Comparison of ENCODE assay signal across 12 cellular contexts in the genomic region with DNA sequence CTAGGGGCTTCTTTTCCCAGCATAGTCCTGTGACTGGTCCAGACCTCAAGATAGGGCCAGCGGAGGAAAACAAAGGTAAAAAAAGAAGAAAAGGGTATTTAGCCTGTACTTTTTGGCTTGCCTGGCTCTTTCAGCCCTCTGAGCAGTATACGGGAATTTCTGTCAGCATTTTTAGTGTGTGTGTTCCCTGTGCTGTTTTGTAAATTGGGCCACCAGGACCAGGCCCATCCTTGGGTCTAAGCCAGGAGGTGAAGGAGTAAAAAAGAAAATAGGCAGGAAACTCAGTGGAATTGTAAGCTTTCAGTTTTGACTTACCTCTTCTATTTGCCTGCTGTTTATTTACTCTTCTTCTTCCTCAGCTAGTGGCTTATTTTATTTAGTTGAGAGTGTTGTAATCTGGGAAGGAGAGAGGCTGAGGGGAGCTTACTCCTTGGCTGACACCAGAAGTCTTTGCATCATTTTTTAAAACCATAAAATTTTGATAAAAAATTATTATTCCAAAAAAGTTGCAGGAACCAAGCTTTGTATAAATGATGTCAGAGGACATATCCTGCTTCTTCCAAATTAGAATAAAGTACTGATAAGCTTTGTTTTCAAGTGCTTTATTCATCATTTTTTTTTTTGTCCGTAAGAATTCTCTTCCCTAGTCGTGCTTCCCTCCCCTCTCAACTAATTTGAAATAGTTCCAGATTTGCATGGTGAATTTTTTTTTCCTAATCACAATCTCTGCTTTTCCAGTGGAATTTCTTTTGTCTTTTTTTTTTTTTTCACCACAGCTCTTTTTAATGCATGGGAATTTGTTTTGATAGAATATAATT.
DNase-seq lines count a peak whose midpoint lies in the region; ATAC-seq and TF ChIP-seq lines count a peak whose summit lies in the region.
"Had no signal": no experiment of that assay in that cellular context is flagged by ENCODE, and none has a peak within 500 bp of the region (broad histone marks: within the 10 kb centered on the region; RNA-seq: fewer than 3 reads in every experiment).

No MANE protein-coding gene starts in this region.

- H3K36me3 ChIP-seq in HEK293 (ENCODE audit: control insufficient read depth in 2 of 2, insufficient read depth in 1 of 2, low read length in 2 of 2) (no peaks in the 10 kb centered on the region), liver (ENCODE audit: control insufficient read depth in 4 of 4, insufficient read depth in 3 of 4, low read depth in 1 of 4, low read length in 3 of 4) (no peaks in the 10 kb centered on the region), spleen (no peaks in the 10 kb centered on the region)

- H3K27me3 ChIP-seq in liver (ENCODE audit: control insufficient read depth in 4 of 4, insufficient read depth in 4 of 4, low read length in 3 of 4) (no peaks in the 10 kb centered on the region), spleen (replicated peaks in 1 of 7) (no peaks in the 10 kb centered on the region)

- H3K27me3 Mint-ChIP-seq in effector memory CD8-positive, alpha-beta T cell, result no peaks in the 10 kb centered on the region

- no peak overlapping the region for H3K27ac Mint-ChIP-seq in effector memory CD8-positive, alpha-beta T cell
- H3K27ac Mint-ChIP-seq: T-helper 1 cell treated with Interleukin-12 subunit alpha and Interleukin-12 subunit beta and Interleukin-4 antibody, amounts not matched to agents 30 μg/mL and 1 μg/mL, for 36 hours had no signal

- DNase-seq in coronary artery (ENCODE audit: low spot score) (no peak), spleen (no peak), T-helper 9 cell (no peak)
- DNase-seq in stimulated activated naive CD8-positive, alpha-beta T cell treated with anti-CD3 and anti-CD28 coated beads, Interleukin-15, Interleukin-2, amounts not matched to agents 100 U/mL and 50 U/mL, for 24 hours, result no peak
- DNase-seq in activated CD4-positive, alpha-beta T cell treated with anti-CD3 and anti-CD28 coated beads for 4 hours, result no peak
- DNase-seq in effector memory CD8-positive, alpha-beta T cell, result no peak
- DNase-seq: erythroblast, NCI-H345, occipital lobe had no signal

- H3K9me3 Mint-ChIP-seq in effector memory CD8-positive, alpha-beta T cell, result no peaks in the 10 kb centered on the region
- H3K9me3 Mint-ChIP-seq: T-helper 1 cell treated with Interleukin-12 subunit alpha and Interleukin-12 subunit beta and Interleukin-4 antibody, amounts not matched to agents 30 μg/mL and 1 μg/mL, for 36 hours had no signal

- CTCF ChIA-PET in HEK293 (lab: Yijun Ruan, JAX), result interaction anchor here (0.5 to 1.1 kb wide), 5 partner anchors 10 to 73 kb away, joined by 3 to 4 read pairs (median 4); no protein-coding TSS in a partner anchor

- POLR2A ChIA-PET in HEK293 (lab: Yijun Ruan, JAX), result interaction anchor here (0.6 to 0.9 kb wide), 3 partner anchors 63 to 163 kb away, joined by 3 read pairs; no protein-coding TSS in a partner anchor

- TF ChIP-seq POLR2A in spleen (IDR thresholded peaks at IDR 0.05), result no peak

- peak overlapping the region in 1 of 2 donors; percentile 73 for H3K9ac ChIP-seq in liver (ENCODE audit: low read depth in 1 of 2, low read length in 2 of 2)

- peak overlapping the region; percentile 27; the same call in 1 of the 2 replicates for H3K27ac ChIP-seq in HEK293 (ENCODE audit: extremely low read depth, low read depth, low read length)
- peak overlapping the region; percentile 13 to 24 for H3K27ac ChIP-seq in coronary artery
- peak overlapping the region; percentile 79 to 94 for H3K27ac ChIP-seq in liver (ENCODE audit: low read depth in 1 of 2, low read length in 2 of 2)
- peak overlapping the region; percentile 50 to 83 (median 72) for H3K27ac ChIP-seq in spleen

- no peak overlapping the region for H3K4me3 Mint-ChIP-seq in effector memory CD8-positive, alpha-beta T cell
- H3K4me3 Mint-ChIP-seq: T-helper 1 cell treated with Interleukin-12 subunit alpha and Interleukin-12 subunit beta and Interleukin-4 antibody, amounts not matched to agents 30 μg/mL and 1 μg/mL, for 36 hours had no signal

- H3K4me1 ChIP-seq in HEK293 (ENCODE audit: control insufficient read depth, insufficient read depth, low read length) (peaks cover 15% of the 10 kb centered on the region), liver (ENCODE audit: control insufficient read depth in 4 of 4, insufficient read depth in 4 of 4, low read length in 3 of 4) (peaks cover 24 to 74% (median 69%) of the 10 kb centered on the region in 4 donors), spleen (peaks cover 40 to 96% (median 80%) of the 10 kb centered on the region in 6 donors)

- no peak for ATAC-seq in stimulated activated naive CD8-positive, alpha-beta T cell treated with anti-CD3 and anti-CD28 coated beads, Interleukin-15, Interleukin-2, amounts not matched to agents 100 U/mL and 50 U/mL, for 24 hours
- no peak for ATAC-seq in effector memory CD8-positive, alpha-beta T cell (replicated peaks)

- H3K9me3 ChIP-seq in HEK293 (ENCODE audit: control insufficient read depth, insufficient read depth, low read depth, low read length) (no peaks in the 10 kb centered on the region), liver (ENCODE audit: control insufficient read depth in 4 of 4, low read length in 3 of 4) (no peaks in the 10 kb centered on the region), spleen (no peaks in the 10 kb centered on the region)

- no peak for TF ChIP-seq CTCF in HEK293 (tag by site-specific recombination; IDR thresholded peaks at IDR 0.05)
- TF ChIP-seq CTCF in coronary artery (IDR thresholded peaks at IDR 0.05), result no peak
- TF ChIP-seq CTCF in liver (IDR thresholded peaks at IDR 0.05; ENCODE audit: low read depth, low read length, missing input control), result no peak
- TF ChIP-seq CTCF in spleen (IDR thresholded peaks at IDR 0.05 in 8 of 11, conservative IDR thresholded peaks at IDR 0.05 in 3 of 11), result no peak

- H3K4me3 ChIP-seq in HEK293 (ENCODE audit: low read depth, low read length) (no peak overlapping the region), coronary artery (no peak overlapping the region), liver (ENCODE audit: low read depth in 1 of 3, low read length in 3 of 3) (peak overlapping the region in 1 of 3 donors; percentile 25), spleen (no peak overlapping the region)

- intact Hi-C loops in spleen (cut with DNase I; ENCODE audit: low total_unique reads), result no loop called here

- 21% methylated on average over 4 of the region's 4 CpGs for WGBS in liver
- 51 to 74% (median 63%) methylated on average over 4 of the region's 4 CpGs for WGBS in spleen, 5 donors

- TF ChIP-seq RAD21 in liver (IDR thresholded peaks at IDR 0.05), result no peak

- peaks cover 3% of the 10 kb centered on the region for H3K36me3 Mint-ChIP-seq in effector memory CD8-positive, alpha-beta T cell (ENCODE audit: insufficient read depth)

- peaks cover 17 to 41% of the 10 kb centered on the region in 2 donors for H3K4me1 Mint-ChIP-seq in effector memory CD8-positive, alpha-beta T cell (ENCODE audit: low read depth in 2 of 2)

TF ChIP-seq in HEK293, 187 proteins besides CTCF, POLR2A, EP300 and RAD21 (continues in another document):
- TF ChIP-seq, protein P1, sequence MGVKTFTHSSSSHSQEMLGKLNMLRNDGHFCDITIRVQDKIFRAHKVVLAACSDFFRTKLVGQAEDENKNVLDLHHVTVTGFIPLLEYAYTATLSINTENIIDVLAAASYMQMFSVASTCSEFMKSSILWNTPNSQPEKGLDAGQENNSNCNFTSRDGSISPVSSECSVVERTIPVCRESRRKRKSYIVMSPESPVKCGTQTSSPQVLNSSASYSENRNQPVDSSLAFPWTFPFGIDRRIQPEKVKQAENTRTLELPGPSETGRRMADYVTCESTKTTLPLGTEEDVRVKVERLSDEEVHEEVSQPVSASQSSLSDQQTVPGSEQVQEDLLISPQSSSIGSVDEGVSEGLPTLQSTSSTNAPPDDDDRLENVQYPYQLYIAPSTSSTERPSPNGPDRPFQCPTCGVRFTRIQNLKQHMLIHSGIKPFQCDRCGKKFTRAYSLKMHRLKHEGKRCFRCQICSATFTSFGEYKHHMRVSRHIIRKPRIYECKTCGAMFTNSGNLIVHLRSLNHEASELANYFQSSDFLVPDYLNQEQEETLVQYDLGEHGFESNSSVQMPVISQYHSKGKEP (tag by site-specific recombination; IDR thresholded peaks at IDR 0.05), result no peak
- TF ChIP-seq ZNF791 (tag by site-specific recombination; IDR thresholded peaks at IDR 0.05), result no peak

TF ChIP-seq in liver, 16 proteins besides CTCF, POLR2A, EP300 and RAD21 (continues in another document):
- TF ChIP-seq, protein P2, sequence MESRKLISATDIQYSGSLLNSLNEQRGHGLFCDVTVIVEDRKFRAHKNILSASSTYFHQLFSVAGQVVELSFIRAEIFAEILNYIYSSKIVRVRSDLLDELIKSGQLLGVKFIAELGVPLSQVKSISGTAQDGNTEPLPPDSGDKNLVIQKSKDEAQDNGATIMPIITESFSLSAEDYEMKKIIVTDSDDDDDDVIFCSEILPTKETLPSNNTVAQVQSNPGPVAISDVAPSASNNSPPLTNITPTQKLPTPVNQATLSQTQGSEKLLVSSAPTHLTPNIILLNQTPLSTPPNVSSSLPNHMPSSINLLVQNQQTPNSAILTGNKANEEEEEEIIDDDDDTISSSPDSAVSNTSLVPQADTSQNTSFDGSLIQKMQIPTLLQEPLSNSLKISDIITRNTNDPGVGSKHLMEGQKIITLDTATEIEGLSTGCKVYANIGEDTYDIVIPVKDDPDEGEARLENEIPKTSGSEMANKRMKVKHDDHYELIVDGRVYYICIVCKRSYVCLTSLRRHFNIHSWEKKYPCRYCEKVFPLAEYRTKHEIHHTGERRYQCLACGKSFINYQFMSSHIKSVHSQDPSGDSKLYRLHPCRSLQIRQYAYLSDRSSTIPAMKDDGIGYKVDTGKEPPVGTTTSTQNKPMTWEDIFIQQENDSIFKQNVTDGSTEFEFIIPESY (IDR thresholded peaks at IDR 0.05), result no peak

Comparison
In these comparisons a context has a peak if more than half of its experiments do, and no peak if none do; other contexts are left out.
1. H3K27ac ChIP-seq: peak in every context shown above with its lines; median percentile 86 in liver; 72 in spleen; 27 in HEK293; 18 in coronary artery.